In genomic region chr16:1237990-1238389, GRCh38 we compare ENCODE assay signal across 20 cellular contexts. TPM values are rescaled to one million over a fixed set of nuclear protein-coding genes. Genes with fewer than 3 reads are reported as not detected.
"Had no signal": no experiment of that assay in that cellular context is flagged by ENCODE, and none has a peak within 500 bp of the region (broad histone marks: within the 10 kb centered on the region; RNA-seq: fewer than 3 reads in every experiment).

No MANE protein-coding gene starts in this region.

- H3K27ac Mint-ChIP-seq: activated T-helper 1 cell treated with anti-CD3 and anti-CD28 coated beads, Interleukin-12 subunit alpha, Interleukin-12 subunit beta, Interleukin-2, Interleukin-4 antibody, amounts not matched to agents 30 ng/mL and 10 ng/mL and 1 ng/mL, durations not matched to agents 14 hours and 24 hours and 36 hours had no signal

- H3K36me3 Mint-ChIP-seq: naive thymus-derived CD8-positive, alpha-beta T cell had no signal

- H3K4me3 ChIP-seq: body of pancreas, coronary artery, gastroesophageal sphincter, heart left ventricle, lower lobe of right lung, tibial nerve had no signal

- H3K4me1 ChIP-seq: body of pancreas, gastroesophageal sphincter, heart left ventricle, lower lobe of right lung, parathyroid adenoma, tibial nerve had no signal

- H2AFZ ChIP-seq: parathyroid adenoma had no signal

- H3K9ac ChIP-seq: parathyroid adenoma had no signal

- H3K27me3 Mint-ChIP-seq: central memory CD8-positive, alpha-beta T cell had no signal

- H3K79me2 ChIP-seq: parathyroid adenoma had no signal

- H3K27ac ChIP-seq: body of pancreas, coronary artery, gastroesophageal sphincter, heart left ventricle, lower lobe of right lung, neutrophil, parathyroid adenoma, tibial nerve, VCaP had no signal

- H3K36me3 ChIP-seq: gastroesophageal sphincter, heart left ventricle, lower lobe of right lung, neutrophil, tibial nerve had no signal

- ATAC-seq: body of pancreas; esophagus mucosa; gastroesophageal sphincter; heart left ventricle; lower lobe of right lung; naive thymus-derived CD8-positive, alpha-beta T cell; stimulated activated naive CD8-positive, alpha-beta T cell treated with anti-CD3 and anti-CD28 coated beads, Interleukin-15, Interleukin-2, amounts not matched to agents 100 U/mL and 50 U/mL, for 24 hours had no signal

- H3K4me1 Mint-ChIP-seq: central memory CD8-positive, alpha-beta T cell had no signal

- H3K9me3 Mint-ChIP-seq: activated T-helper 1 cell treated with anti-CD3 and anti-CD28 coated beads, Interleukin-12 subunit alpha, Interleukin-12 subunit beta, Interleukin-2, Interleukin-4 antibody, amounts not matched to agents 30 ng/mL and 10 ng/mL and 1 ng/mL, durations not matched to agents 14 hours and 24 hours and 36 hours; central memory CD8-positive, alpha-beta T cell had no signal

- H3K27me3 ChIP-seq: body of pancreas, heart left ventricle had no signal

- H3K9me3 ChIP-seq: body of pancreas, gastroesophageal sphincter, heart left ventricle, lower lobe of right lung, neutrophil, tibial nerve had no signal

- H3K4me3 Mint-ChIP-seq: activated T-helper 1 cell treated with anti-CD3 and anti-CD28 coated beads, Interleukin-12 subunit alpha, Interleukin-12 subunit beta, Interleukin-2, Interleukin-4 antibody, amounts not matched to agents 30 ng/mL and 10 ng/mL and 1 ng/mL, durations not matched to agents 14 hours and 24 hours and 36 hours; central memory CD8-positive, alpha-beta T cell had no signal

- DNase-seq: activated CD4-positive, alpha-beta T cell treated with anti-CD3 and anti-CD28 coated beads for 1 hour; activated naive CD4-positive, alpha-beta T cell; activated T-cell treated with anti-CD3 and anti-CD28 coated beads for 4 hours; lower lobe of right lung; stimulated activated CD4-positive, alpha-beta T cell treated with anti-CD3 and anti-CD28 coated beads, Interleukin-2, amount 100 ng/mL, for 24 hours; stimulated activated naive CD8-positive, alpha-beta T cell treated with anti-CD3 and anti-CD28 coated beads, Interleukin-15, Interleukin-2, amounts not matched to agents 100 U/mL and 50 U/mL, for 24 hours; substantia nigra had no signal

RNA-seq across cellular contexts. Expression of gene TPSAB1, which starts 2.5 kb away (rescaled TPM):
- total RNA-seq: activated T-helper 1 cell treated with anti-CD3 and anti-CD28 coated beads, Interleukin-12 subunit alpha, Interleukin-12 subunit beta, Interleukin-2, Interleukin-4 antibody, amounts not matched to agents 30 ng/mL and 10 ng/mL and 1 ng/mL, durations not matched to agents 14 hours and 24 hours and 36 hours; naive thymus-derived CD8-positive, alpha-beta T cell had no signal
- polyA plus RNA-seq: naive thymus-derived CD8-positive, alpha-beta T cell had no signal

RNA-seq across cellular contexts. Expression of gene TPSB2, which starts 8.0 kb away (rescaled TPM):
- total RNA-seq: activated T-helper 1 cell treated with anti-CD3 and anti-CD28 coated beads, Interleukin-12 subunit alpha, Interleukin-12 subunit beta, Interleukin-2, Interleukin-4 antibody, amounts not matched to agents 30 ng/mL and 10 ng/mL and 1 ng/mL, durations not matched to agents 14 hours and 24 hours and 36 hours; naive thymus-derived CD8-positive, alpha-beta T cell had no signal
- polyA plus RNA-seq: naive thymus-derived CD8-positive, alpha-beta T cell had no signal

RNA-seq across cellular contexts. Expression of gene TPSG1, which starts 12.9 kb away (rescaled TPM):
- total RNA-seq: activated T-helper 1 cell treated with anti-CD3 and anti-CD28 coated beads, Interleukin-12 subunit alpha, Interleukin-12 subunit beta, Interleukin-2, Interleukin-4 antibody, amounts not matched to agents 30 ng/mL and 10 ng/mL and 1 ng/mL, durations not matched to agents 14 hours and 24 hours and 36 hours; body of pancreas; heart left ventricle; mesenteric fat pad; naive thymus-derived CD8-positive, alpha-beta T cell had no signal
- polyA plus RNA-seq: heart left ventricle; naive thymus-derived CD8-positive, alpha-beta T cell had no signal

RNA-seq across cellular contexts. Expression of gene TPSD1, which starts 17.9 kb away (rescaled TPM):
- total RNA-seq: activated T-helper 1 cell treated with anti-CD3 and anti-CD28 coated beads, Interleukin-12 subunit alpha, Interleukin-12 subunit beta, Interleukin-2, Interleukin-4 antibody, amounts not matched to agents 30 ng/mL and 10 ng/mL and 1 ng/mL, durations not matched to agents 14 hours and 24 hours and 36 hours; esophagus mucosa; mesenteric fat pad; naive thymus-derived CD8-positive, alpha-beta T cell had no signal
- polyA plus RNA-seq: naive thymus-derived CD8-positive, alpha-beta T cell had no signal
